In the genomic region with DNA sequence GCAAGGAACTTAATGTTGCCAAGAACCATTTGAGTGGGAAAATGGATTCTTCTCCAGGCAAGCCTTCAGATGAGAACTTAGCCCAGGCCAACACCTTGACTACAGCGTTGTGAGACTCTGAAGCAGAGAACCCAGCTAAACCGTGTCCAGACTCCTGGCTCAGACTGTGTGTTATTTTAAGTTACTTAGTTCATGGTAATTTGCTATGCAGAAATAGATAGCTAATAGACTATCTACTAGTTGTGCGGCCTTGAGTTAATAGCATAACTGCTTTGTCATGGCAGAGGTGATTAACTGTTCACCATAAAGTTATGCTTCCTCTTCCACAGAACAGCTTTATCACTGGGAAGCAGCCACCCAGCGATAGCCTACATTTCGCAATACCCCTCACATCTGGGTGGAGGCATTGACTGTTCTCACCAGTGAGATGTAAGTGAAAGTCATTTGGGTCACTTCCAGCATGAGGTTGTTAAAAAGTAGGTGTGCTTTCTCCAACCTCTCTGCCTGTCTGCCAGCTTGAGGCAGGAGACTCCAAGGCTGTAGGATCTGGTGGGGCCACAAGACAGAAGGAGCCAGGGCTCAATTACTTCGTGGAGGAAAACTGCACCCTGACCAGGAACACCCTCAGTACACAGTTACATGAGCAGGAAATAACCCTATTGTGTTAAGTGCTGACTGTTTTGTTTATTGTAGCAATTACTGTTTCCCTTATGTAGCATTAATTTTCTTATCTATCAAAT, we compare ENCODE assay signal across 11 cellular contexts.
A peak's percentile ranks its signal among the peaks of the same experiment; 100 is the strongest.
DNase-seq lines count a peak whose midpoint lies in the region; TF ChIP-seq lines count a peak whose summit lies in the region.
"Had no signal": no experiment of that assay in that cellular context is flagged by ENCODE, and none has a peak within 500 bp of the region (broad histone marks: within the 10 kb centered on the region; RNA-seq: fewer than 3 reads in every experiment).

No MANE protein-coding gene starts in this region.

- TF ChIP-seq CTCF in RWPE1 (conservative IDR thresholded peaks at IDR 0.05; ENCODE audit: low read depth) (no peak), fibroblast of the aortic adventitia (IDR thresholded peaks at IDR 0.05; ENCODE audit: insufficient read depth, low read length) (no peak)

- peak; percentile 50 for DNase-seq in H4 (ENCODE audit: low spot score)
- peak; percentile 33 for DNase-seq in RWPE1 (ENCODE audit: low spot score)
- DNase-seq in fibroblast of the aortic adventitia (ENCODE audit: low read depth) = peak; percentile 88
- peak; percentile 79 for DNase-seq in renal cortical epithelial cell (ENCODE audit: low read depth)
- no peak for DNase-seq in stimulated activated CD4-positive, alpha-beta T cell treated with anti-CD3 and anti-CD28 coated beads, Interleukin-12 subunit alpha, Interleukin-12 subunit beta, amount 100 ng/mL, for 4 hours
- DNase-seq in foreskin melanocyte = no peak
- no peak for DNase-seq in H7
- DNase-seq in stimulated activated CD4-positive, alpha-beta T cell treated with anti-CD3 and anti-CD28 coated beads, Interleukin-4, amount 100 ng/mL, for 24 hours = no peak
- DNase-seq: NCI-H524 had no signal

- no peak overlapping the region for H3K4me3 ChIP-seq in fibroblast of the aortic adventitia (ENCODE audit: low read depth, low read length)
- H3K4me3 ChIP-seq in H7 (ENCODE audit: insufficient read depth, low read depth, low read length) = no peak overlapping the region
- H3K4me3 ChIP-seq: GM12878, tibial nerve had no signal

- peak overlapping the region; percentile 46 for H3K27ac ChIP-seq in RWPE1
- H3K27ac ChIP-seq: tibial nerve had no signal

- POLR2A ChIA-PET in RWPE1 (lab: Yijun Ruan, JAX; ENCODE audit: low non-redundant PET) = no interaction called here

- H3K27me3 ChIP-seq in H7 (ENCODE audit: control insufficient read depth, insufficient read depth, low read length) = no peaks in the 10 kb centered on the region
- H3K27me3 ChIP-seq: tibial nerve had no signal

- H3K36me3 ChIP-seq in H7 (replicated peaks; ENCODE audit: control insufficient read depth, insufficient read depth, low read length) = no peaks in the 10 kb centered on the region
- H3K36me3 ChIP-seq: tibial nerve had no signal

- CTCF ChIA-PET in RWPE1 (lab: Yijun Ruan, JAX) = interaction anchor here (0.5 to 0.6 kb wide), 2 partner anchors 98 to 661 kb away, joined by 5 read pairs; no protein-coding TSS in a partner anchor

Comparison
In these comparisons a context has a peak if more than half of its experiments do, and no peak if none do; other contexts are left out.
1. DNase-seq: peak in H4 (single experiment), RWPE1 (single experiment), fibroblast of the aortic adventitia (single experiment) and renal cortical epithelial cell (single experiment); none in stimulated activated CD4-positive, alpha-beta T cell treated with anti-CD3 and anti-CD28 coated beads, Interleukin-12 subunit alpha, Interleukin-12 subunit beta, amount 100 ng/mL, for 4 hours (single experiment), foreskin melanocyte (single experiment), H7 (single experiment) and stimulated activated CD4-positive, alpha-beta T cell treated with anti-CD3 and anti-CD28 coated beads, Interleukin-4, amount 100 ng/mL, for 24 hours (single experiment).